In the genomic region with DNA sequence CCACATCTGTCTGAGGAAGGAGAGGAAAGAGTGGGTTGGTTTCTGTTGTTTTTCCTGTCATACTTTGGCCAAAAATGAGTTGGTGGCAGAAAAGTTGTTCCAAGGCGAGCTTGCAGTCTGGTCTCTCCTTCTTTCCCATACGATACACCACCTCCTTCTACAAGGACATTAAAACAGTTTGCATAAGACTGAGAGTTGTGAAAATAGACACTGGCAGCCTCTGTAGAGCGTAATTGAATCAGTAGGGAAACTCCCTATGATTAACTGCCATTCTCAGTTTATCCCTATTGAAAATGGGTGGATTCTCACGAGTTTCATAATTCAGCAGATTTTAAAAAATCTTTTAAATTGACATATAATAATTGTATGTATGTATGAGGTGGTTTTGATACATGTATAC, we compare ENCODE assay signal across 1 cellular context.
TF ChIP-seq lines count a peak whose summit lies in the region.

No MANE protein-coding gene starts in this region.

TF ChIP-seq in GM12878, 131 proteins besides CTCF, POLR2A, EP300 and RAD21:
- TF ChIP-seq NFIC (IDR thresholded peaks at IDR 0.05; ENCODE audit: low read depth, low read length) (no peak), JUNB (IDR thresholded peaks at IDR 0.05) (peak; percentile 14; the same call in 1 of the 2 replicates), LARP7 (IDR thresholded peaks at IDR 0.05) (no peak), ZNF24 (IDR thresholded peaks at IDR 0.05) (peak; percentile 64), FOXK2 (IDR thresholded peaks at IDR 0.05) (no peak)
- TF ChIP-seq, protein P1, sequence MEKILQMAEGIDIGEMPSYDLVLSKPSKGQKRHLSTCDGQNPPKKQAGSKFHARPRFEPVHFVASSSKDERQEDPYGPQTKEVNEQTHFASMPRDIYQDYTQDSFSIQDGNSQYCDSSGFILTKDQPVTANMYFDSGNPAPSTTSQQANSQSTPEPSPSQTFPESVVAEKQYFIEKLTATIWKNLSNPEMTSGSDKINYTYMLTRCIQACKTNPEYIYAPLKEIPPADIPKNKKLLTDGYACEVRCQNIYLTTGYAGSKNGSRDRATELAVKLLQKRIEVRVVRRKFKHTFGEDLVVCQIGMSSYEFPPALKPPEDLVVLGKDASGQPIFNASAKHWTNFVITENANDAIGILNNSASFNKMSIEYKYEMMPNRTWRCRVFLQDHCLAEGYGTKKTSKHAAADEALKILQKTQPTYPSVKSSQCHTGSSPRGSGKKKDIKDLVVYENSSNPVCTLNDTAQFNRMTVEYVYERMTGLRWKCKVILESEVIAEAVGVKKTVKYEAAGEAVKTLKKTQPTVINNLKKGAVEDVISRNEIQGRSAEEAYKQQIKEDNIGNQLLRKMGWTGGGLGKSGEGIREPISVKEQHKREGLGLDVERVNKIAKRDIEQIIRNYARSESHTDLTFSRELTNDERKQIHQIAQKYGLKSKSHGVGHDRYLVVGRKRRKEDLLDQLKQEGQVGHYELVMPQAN (conservative IDR thresholded peaks at IDR 0.05): no peak
- TF ChIP-seq, protein P2, sequence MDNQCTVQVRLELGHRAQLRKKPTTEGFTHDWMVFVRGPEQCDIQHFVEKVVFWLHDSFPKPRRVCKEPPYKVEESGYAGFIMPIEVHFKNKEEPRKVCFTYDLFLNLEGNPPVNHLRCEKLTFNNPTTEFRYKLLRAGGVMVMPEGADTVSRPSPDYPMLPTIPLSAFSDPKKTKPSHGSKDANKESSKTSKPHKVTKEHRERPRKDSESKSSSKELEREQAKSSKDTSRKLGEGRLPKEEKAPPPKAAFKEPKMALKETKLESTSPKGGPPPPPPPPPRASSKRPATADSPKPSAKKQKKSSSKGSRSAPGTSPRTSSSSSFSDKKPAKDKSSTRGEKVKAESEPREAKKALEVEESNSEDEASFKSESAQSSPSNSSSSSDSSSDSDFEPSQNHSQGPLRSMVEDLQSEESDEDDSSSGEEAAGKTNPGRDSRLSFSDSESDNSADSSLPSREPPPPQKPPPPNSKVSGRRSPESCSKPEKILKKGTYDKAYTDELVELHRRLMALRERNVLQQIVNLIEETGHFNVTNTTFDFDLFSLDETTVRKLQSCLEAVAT (IDR thresholded peaks at IDR 0.05): 0 out of 2 replicates have a peak, but pooled peaks have one; percentile 2
